ENCODE assay signal across 3 cellular contexts in the genomic region with DNA sequence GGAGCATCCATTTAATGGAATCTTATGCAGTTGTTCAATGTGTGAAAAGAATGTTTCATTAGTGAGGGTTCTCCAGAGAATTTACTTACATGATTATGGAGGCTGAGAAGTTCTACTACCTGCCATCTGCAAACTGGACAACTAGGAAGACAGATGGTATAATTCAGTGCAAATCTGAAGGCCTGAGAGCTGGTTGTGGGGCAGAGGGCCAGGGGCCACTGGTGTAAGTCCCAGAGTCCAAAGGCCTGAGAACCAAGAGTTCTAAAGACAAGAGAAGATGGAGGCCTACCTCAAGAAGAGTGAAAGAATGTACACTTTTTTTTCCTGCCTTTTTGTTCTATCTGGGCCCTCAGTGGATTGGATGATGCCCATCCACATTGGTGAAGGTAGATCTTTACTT.
"Had no signal": no experiment of that assay in that cellular context is flagged by ENCODE, and none has a peak within 500 bp of the region (broad histone marks: within the 10 kb centered on the region; RNA-seq: fewer than 3 reads in every experiment).

No MANE protein-coding gene starts in this region.

- DNase-seq: IMR-90, KBM-7, KG1 had no signal
